1 cellular context compared by ENCODE assay signal in genomic region chr20:18587665-18588553, GRCh38.
TF ChIP-seq lines count a peak whose summit lies in the region.

TSS of gene DTD1 (plus strand) at chr20:18588054. CDS start at chr20:18588073, 19 bp downstream.

TF ChIP-seq in HepG2, 621 proteins besides CTCF, POLR2A, EP300 and RAD21 (continued from another document and continues in another):
- TF ChIP-seq AKNA (CRISPR knock-in tag; IDR thresholded peaks at IDR 0.05; ENCODE audit: borderline replicate concordance), result no peak
- peak; percentile 48; the same call in 1 of the 2 replicates for TF ChIP-seq ZFX (CRISPR knock-in tag; IDR thresholded peaks at IDR 0.05; ENCODE audit: low read depth)
- TF ChIP-seq ZNF563 (CRISPR knock-in tag; IDR thresholded peaks at IDR 0.05), result peak; percentile 95
- peak; percentile 35 for TF ChIP-seq FOXA3 (CRISPR knock-in tag; IDR thresholded peaks at IDR 0.05)
- TF ChIP-seq NKX3-1 (CRISPR knock-in tag; IDR thresholded peaks at IDR 0.05), result no peak; the same call in 1 of the 2 replicates
- peak; percentile 93 for TF ChIP-seq GABPB1 (CRISPR knock-in tag; IDR thresholded peaks at IDR 0.05)
- no peak for TF ChIP-seq U2AF1 (optimal IDR thresholded peaks at IDR 0.05; ENCODE audit: low read depth, low read length)
- peak; percentile 89 for TF ChIP-seq ARNT2 (CRISPR knock-in tag; IDR thresholded peaks at IDR 0.05; ENCODE audit: low read depth)
- TF ChIP-seq ZNF275 (CRISPR knock-in tag; IDR thresholded peaks at IDR 0.05; ENCODE audit: borderline replicate concordance), result peak; percentile 51; the same call in 1 of the 2 replicates
- no peak for TF ChIP-seq JDP2 (CRISPR knock-in tag; IDR thresholded peaks at IDR 0.05; ENCODE audit: borderline replicate concordance)
- peak; percentile 75; the same call in 1 of the 2 replicates for TF ChIP-seq ZNF724P (CRISPR knock-in tag; IDR thresholded peaks at IDR 0.05; ENCODE audit: borderline replicate concordance)
- peak; percentile 51; the same call in 1 of the 2 replicates for TF ChIP-seq EEA1 (CRISPR knock-in tag; IDR thresholded peaks at IDR 0.05; ENCODE audit: borderline replicate concordance)
- no peak; the same call in 1 of the 2 replicates for TF ChIP-seq MTA1 (CRISPR knock-in tag; IDR thresholded peaks at IDR 0.05; ENCODE audit: borderline replicate concordance)
- TF ChIP-seq ZSCAN20 (CRISPR knock-in tag; IDR thresholded peaks at IDR 0.05; ENCODE audit: borderline replicate concordance), result peak; percentile 94
- 0 out of 2 replicates have a peak, but pooled peaks have one; percentile 5 for TF ChIP-seq ZNF281 (CRISPR knock-in tag; IDR thresholded peaks at IDR 0.05; ENCODE audit: borderline replicate concordance)
- TF ChIP-seq YEATS4 (CRISPR knock-in tag; IDR thresholded peaks at IDR 0.05; ENCODE audit: borderline replicate concordance), result peak; percentile 98
- TF ChIP-seq IRF1 (CRISPR knock-in tag; IDR thresholded peaks at IDR 0.05; ENCODE audit: low read depth), result no peak
- no peak for TF ChIP-seq SKIL (CRISPR knock-in tag; IDR thresholded peaks at IDR 0.05; ENCODE audit: borderline replicate concordance)
- TF ChIP-seq ZNF33A (CRISPR knock-in tag; IDR thresholded peaks at IDR 0.05; ENCODE audit: borderline replicate concordance), result no peak
- no peak for TF ChIP-seq NFATC3 (CRISPR knock-in tag; IDR thresholded peaks at IDR 0.05)
- peak; percentile 85 for TF ChIP-seq ZBTB14 (CRISPR knock-in tag; IDR thresholded peaks at IDR 0.05)
- no peak for TF ChIP-seq ZNF383 (CRISPR knock-in tag; IDR thresholded peaks at IDR 0.05; ENCODE audit: borderline replicate concordance)
- peak; percentile 33; the same call in 1 of the 2 replicates for TF ChIP-seq ATF2 (CRISPR knock-in tag; IDR thresholded peaks at IDR 0.05)
- peak; percentile 84 for TF ChIP-seq BORCS8-MEF2B (CRISPR knock-in tag; IDR thresholded peaks at IDR 0.05)
- TF ChIP-seq CSRNP1 (CRISPR knock-in tag; IDR thresholded peaks at IDR 0.05), result peak; percentile 75; the same call in 1 of the 2 replicates
- peak; percentile 95 for TF ChIP-seq ASH2L (IDR thresholded peaks at IDR 0.05; ENCODE audit: insufficient read length, low read depth, low read length)
- no peak; the same call in 1 of the 2 replicates for TF ChIP-seq ZNF713 (CRISPR knock-in tag; IDR thresholded peaks at IDR 0.05)
- no peak for TF ChIP-seq TRIM22 (IDR thresholded peaks at IDR 0.05)
- no peak for TF ChIP-seq ZNF660 (CRISPR knock-in tag; IDR thresholded peaks at IDR 0.05; ENCODE audit: borderline replicate concordance, low read depth)
- no peak for TF ChIP-seq ZBTB1 (CRISPR knock-in tag; IDR thresholded peaks at IDR 0.05; ENCODE audit: borderline replicate concordance)
- peak; percentile 67; the same call in 1 of the 2 replicates for TF ChIP-seq HOXD1 (CRISPR knock-in tag; IDR thresholded peaks at IDR 0.05)
- TF ChIP-seq EHMT2 (IDR thresholded peaks at IDR 0.05; ENCODE audit: borderline replicate concordance, low read depth, low read length), result no peak
- TF ChIP-seq SATB2 (CRISPR knock-in tag; IDR thresholded peaks at IDR 0.05), result no peak; the same call in 1 of the 2 replicates
- TF ChIP-seq HMGXB4 (CRISPR knock-in tag; IDR thresholded peaks at IDR 0.05; ENCODE audit: borderline replicate concordance in 1 of 2, low read depth in 1 of 2), result peak in 1 of 2 experiments; percentile 91; a peak in 3 of 4 replicates
- TF ChIP-seq ZNF780A (CRISPR knock-in tag; IDR thresholded peaks at IDR 0.05), result no peak
- no peak; the same call in 1 of the 2 replicates for TF ChIP-seq HNRNPL (IDR thresholded peaks at IDR 0.05; ENCODE audit: low read depth, low read length)
- TF ChIP-seq MAFG (CRISPR knock-in tag; IDR thresholded peaks at IDR 0.05), result no peak
- no peak for TF ChIP-seq RXRA (CRISPR knock-in tag; IDR thresholded peaks at IDR 0.05)
- TF ChIP-seq ZFP62 (CRISPR knock-in tag; IDR thresholded peaks at IDR 0.05), result peak; percentile 78; the same call in 1 of the 2 replicates
- TF ChIP-seq CHD4 (IDR thresholded peaks at IDR 0.05; ENCODE audit: borderline replicate concordance, low read length), result no peak; the same call in 1 of the 2 replicates
